In genomic region chr1:11979028-11979427, GRCh38 we compare ENCODE assay signal across 8 cellular contexts. TPM values are rescaled to one million over a fixed set of nuclear protein-coding genes. Genes with fewer than 3 reads are reported as not detected.
A peak's percentile ranks its signal among the peaks of the same experiment; 100 is the strongest.
DNase-seq lines count a peak whose midpoint lies in the region; ATAC-seq and TF ChIP-seq lines count a peak whose summit lies in the region.
"Not testable (repeated sequence)": the region's sequence is repeated elsewhere in the genome, so short reads cannot be mapped to it uniquely, and the experiment has no call there.

No MANE protein-coding gene starts in this region.

- not testable (repeated sequence) for H3K27ac ChIP-seq in CD4-positive, alpha-beta T cell (ENCODE audit: low read depth, low read length); naive thymus-derived CD4-positive, alpha-beta T cell (ENCODE audit: low read depth, low read length)
- H3K27ac ChIP-seq in coronary artery, result peak overlapping the region in 1 of 2 donors; percentile 97
- H3K27ac ChIP-seq in hepatocyte, result peak overlapping the region; percentile 93
- peak overlapping the region in 18 of 21 experiments; percentile 82 to 99 (median 97) for H3K27ac ChIP-seq in skin epidermis
- peak overlapping the region; percentile 96 for H3K27ac ChIP-seq in vagina

- H3K9me3 Mint-ChIP-seq in CD4-positive, alpha-beta T cell; activated T-helper 17 cell treated with anti-CD3 and anti-CD28 coated beads, Interleukin-2, amount 50 U/mL, for 72 hours; naive thymus-derived CD4-positive, alpha-beta T cell: not testable (repeated sequence)

- H3K9me3 ChIP-seq in CD4-positive, alpha-beta T cell (ENCODE audit: control insufficient read depth, low read length); NT2/D1 (ENCODE audit: insufficient read depth, low read length); hepatocyte (ENCODE audit: low read depth); naive thymus-derived CD4-positive, alpha-beta T cell (ENCODE audit: control insufficient read depth in 2 of 3, low read length in 3 of 3); vagina: not testable (repeated sequence)

- H3K4me2 ChIP-seq in hepatocyte, result peak overlapping the region; percentile 69

- POLR2A ChIA-PET in CD4-positive, alpha-beta T cell (lab: Charles Lee), result interaction anchor here (1.5 to 5.6 kb wide), 3 partner anchors 40 to 172 kb away, joined by 6 to 133 read pairs (median 8); partner anchors contain the start of gene MIIP
- POLR2A ChIA-PET in naive thymus-derived CD4-positive, alpha-beta T cell (lab: Charles Lee), result interaction anchor here (1.3 to 4.9 kb wide), 3 partner anchors 67 to 172 kb away, joined by 3 to 83 read pairs (median 8); partner anchors contain the start of genes CLCN6 and MTHFR

- H3K4me1 ChIP-seq in NT2/D1 (ENCODE audit: insufficient read depth, insufficient read length), result not testable (repeated sequence)
- H3K4me1 ChIP-seq in hepatocyte (ENCODE audit: insufficient read depth) (peaks cover 30% of the 10 kb centered on the region), vagina (peaks cover 42% of the 10 kb centered on the region)
- H3K4me1 ChIP-seq in naive thymus-derived CD4-positive, alpha-beta T cell (ENCODE audit: control insufficient read depth in 2 of 2, insufficient read depth in 2 of 2, low read length in 2 of 2), result peaks cover 9 to 22% of the 10 kb centered on the region in 2 donors

- H3K9ac ChIP-seq in NT2/D1 (ENCODE audit: insufficient read length, low read depth), result peak overlapping the region; percentile 77

- peak overlapping the region; percentile 4 for H3K4me3 ChIP-seq in NT2/D1 (ENCODE audit: insufficient read length, low read depth)
- peak overlapping the region; percentile 96 for H3K4me3 ChIP-seq in coronary artery
- not testable (repeated sequence) for H3K4me3 ChIP-seq in hepatocyte; naive thymus-derived CD4-positive, alpha-beta T cell (ENCODE audit: low read length)
- H3K4me3 ChIP-seq in skin epidermis, result peak overlapping the region in 1 of 7 experiments; percentile 99
- peak overlapping the region; percentile 90 to 96 for H3K4me3 ChIP-seq in vagina

- not testable (repeated sequence) for TF ChIP-seq POLR2A in vagina (IDR thresholded peaks at IDR 0.05)

- not testable (repeated sequence) for ATAC-seq in CD4-positive, alpha-beta T cell (ENCODE audit: poor library complexity); activated T-helper 17 cell treated with anti-CD3 and anti-CD28 coated beads, Interleukin-2, amount 50 U/mL, for 72 hours (replicated peaks); naive thymus-derived CD4-positive, alpha-beta T cell

- H3K4me1 Mint-ChIP-seq in CD4-positive, alpha-beta T cell (ENCODE audit: low read depth), result peaks cover 35% of the 10 kb centered on the region
- H3K4me1 Mint-ChIP-seq in activated T-helper 17 cell treated with anti-CD3 and anti-CD28 coated beads, Interleukin-2, amount 50 U/mL, for 72 hours, result peaks cover 24% of the 10 kb centered on the region
- peaks cover 23 to 39% (median 34%) of the 10 kb centered on the region in 7 donors for H3K4me1 Mint-ChIP-seq in naive thymus-derived CD4-positive, alpha-beta T cell

- 84% methylated on average over 8 of the region's 8 CpGs for WGBS in hepatocyte (ENCODE audit: low lambda C conversion rate, missing lambda C conversion rate)

- H2AFZ ChIP-seq in hepatocyte, result not testable (repeated sequence)

- H3K36me3 ChIP-seq in NT2/D1 (ENCODE audit: insufficient read depth, insufficient read length, low read length) (peaks cover 49% of the 10 kb centered on the region), vagina (peaks cover 0 to 31% of the 10 kb centered on the region in 2 donors)
- H3K36me3 ChIP-seq in hepatocyte (replicated peaks; ENCODE audit: insufficient read depth, low read depth), result not testable (repeated sequence)
- H3K36me3 ChIP-seq in naive thymus-derived CD4-positive, alpha-beta T cell (ENCODE audit: control insufficient read depth in 2 of 3, insufficient read depth in 3 of 3, low read length in 3 of 3), result peaks cover 0 to 28% (median 0%) of the 10 kb centered on the region in 3 experiments

- H3K4me3 Mint-ChIP-seq in CD4-positive, alpha-beta T cell, result peak overlapping the region; percentile 58
- H3K4me3 Mint-ChIP-seq in activated T-helper 17 cell treated with anti-CD3 and anti-CD28 coated beads, Interleukin-2, amount 50 U/mL, for 72 hours, result peak overlapping the region; percentile 90
- peak overlapping the region in 6 of 10 donors; percentile 86 to 95 (median 90) for H3K4me3 Mint-ChIP-seq in naive thymus-derived CD4-positive, alpha-beta T cell

- not testable (repeated sequence) for H3K27me3 ChIP-seq in CD4-positive, alpha-beta T cell (ENCODE audit: control insufficient read depth, insufficient read depth, low read length); NT2/D1 (ENCODE audit: insufficient read depth, insufficient read length); hepatocyte; naive thymus-derived CD4-positive, alpha-beta T cell (ENCODE audit: control insufficient read depth in 2 of 2, insufficient read depth in 2 of 2, low read length in 2 of 2); vagina

- not testable (repeated sequence) for DNase-seq in CD4-positive, alpha-beta T cell; NT2/D1 (ENCODE audit: low read depth, low spot score); coronary artery (ENCODE audit: low spot score); hepatocyte (ENCODE audit: low spot score); naive thymus-derived CD4-positive, alpha-beta T cell; vagina (ENCODE audit: extremely low spot score in 2 of 2)

- intact Hi-C loops in CD4-positive, alpha-beta T cell (cut with DNase I, micrococcal nuclease); naive thymus-derived CD4-positive, alpha-beta T cell (cut with micrococcal nuclease): not testable (repeated sequence)
- intact Hi-C loops in vagina (cut with DNase I), result loop anchor here (2.0 kb wide), 1 partner anchor 44 kb away; the partner anchor contains the start of gene PLOD1

- not testable (repeated sequence) for H3K9me2 ChIP-seq in hepatocyte (replicated peaks; ENCODE audit: insufficient read depth)

- CTCF ChIA-PET in CD4-positive, alpha-beta T cell (lab: Charles Lee); naive thymus-derived CD4-positive, alpha-beta T cell (lab: Charles Lee): not testable (repeated sequence)

- H3K36me3 Mint-ChIP-seq in CD4-positive, alpha-beta T cell (ENCODE audit: low read depth), result peaks cover 22% of the 10 kb centered on the region
- H3K36me3 Mint-ChIP-seq in activated T-helper 17 cell treated with anti-CD3 and anti-CD28 coated beads, Interleukin-2, amount 50 U/mL, for 72 hours (ENCODE audit: low read depth), result peaks cover 30% of the 10 kb centered on the region
- not testable (repeated sequence) for H3K36me3 Mint-ChIP-seq in naive thymus-derived CD4-positive, alpha-beta T cell

- peak overlapping the region; percentile 93 for H3K27ac Mint-ChIP-seq in CD4-positive, alpha-beta T cell
- not testable (repeated sequence) for H3K27ac Mint-ChIP-seq in activated T-helper 17 cell treated with anti-CD3 and anti-CD28 coated beads, Interleukin-2, amount 50 U/mL, for 72 hours
- peak overlapping the region in 6 of 9 donors; percentile 91 to 98 (median 94) for H3K27ac Mint-ChIP-seq in naive thymus-derived CD4-positive, alpha-beta T cell

- peaks cover 33% of the 10 kb centered on the region for H3K79me2 ChIP-seq in hepatocyte

- H3K27me3 Mint-ChIP-seq in CD4-positive, alpha-beta T cell; activated T-helper 17 cell treated with anti-CD3 and anti-CD28 coated beads, Interleukin-2, amount 50 U/mL, for 72 hours; naive thymus-derived CD4-positive, alpha-beta T cell: not testable (repeated sequence)

- not testable (repeated sequence) for TF ChIP-seq CTCF in CD4-positive, alpha-beta T cell (IDR thresholded peaks at IDR 0.05); coronary artery (IDR thresholded peaks at IDR 0.05); hepatocyte (IDR thresholded peaks at IDR 0.05; ENCODE audit: poor library complexity); vagina (IDR thresholded peaks at IDR 0.05)

- H4K20me1 ChIP-seq in hepatocyte (ENCODE audit: insufficient read depth, poor library complexity, severe bottlenecking), result not testable (repeated sequence)

RNA-seq across cellular contexts. Expression of gene MFN2, which starts 1.2 kb away (rescaled TPM):
- 10 to 100 TPM; 33.0 to 38.1 TPM for total RNA-seq in CD4-positive, alpha-beta T cell
- 10 to 100 TPM; 46.5 to 70.1 TPM for total RNA-seq in activated T-helper 17 cell treated with anti-CD3 and anti-CD28 coated beads, Interleukin-2, amount 50 U/mL, for 72 hours
- total RNA-seq in hepatocyte, result 45.1 and 54.3 TPM in 2 replicates
- 35.1 and 43.1 TPM in 2 replicates for polyA plus RNA-seq in hepatocyte
- total RNA-seq in naive thymus-derived CD4-positive, alpha-beta T cell, result 10 to 100 TPM; 40.2 to 58.6 (median 44.8) TPM
- 10 to 100 TPM; 29.5 to 42.8 TPM for polyA plus RNA-seq in naive thymus-derived CD4-positive, alpha-beta T cell
- 61.6 TPM for total RNA-seq in vagina

RNA-seq across cellular contexts. Expression of gene MIIP, which starts 40.3 kb away (rescaled TPM):
- total RNA-seq in CD4-positive, alpha-beta T cell, result 10 to 100 TPM; 21.8 to 23.1 TPM
- 100 to 1,000 TPM in 1 of 2 donors, 10 to 100 TPM in 1; 51.1 to 115 TPM for total RNA-seq in activated T-helper 17 cell treated with anti-CD3 and anti-CD28 coated beads, Interleukin-2, amount 50 U/mL, for 72 hours
- total RNA-seq in hepatocyte, result 20.6 TPM in 2 replicates
- 39.6 and 45.2 TPM in 2 replicates for polyA plus RNA-seq in hepatocyte
- 10 to 100 TPM; 23.7 to 87.7 (median 34.1) TPM for total RNA-seq in naive thymus-derived CD4-positive, alpha-beta T cell
- polyA plus RNA-seq in naive thymus-derived CD4-positive, alpha-beta T cell, result 10 to 100 TPM; 19.2 to 26.5 TPM
- 34.6 TPM for total RNA-seq in vagina

RNA-seq across cellular contexts. Expression of gene PLOD1, which starts 44.5 kb away (rescaled TPM):
- total RNA-seq in CD4-positive, alpha-beta T cell, result 1 to 10 TPM; 1.6 to 1.8 TPM
- 10 to 100 TPM; 18.1 to 36.1 TPM for total RNA-seq in activated T-helper 17 cell treated with anti-CD3 and anti-CD28 coated beads, Interleukin-2, amount 50 U/mL, for 72 hours
- 153 and 184 TPM in 2 replicates for total RNA-seq in hepatocyte
- 195 and 200 TPM in 2 replicates for polyA plus RNA-seq in hepatocyte
- 10 to 100 TPM in 2 of 5 experiments, 1 to 10 TPM in 3; 3.6 to 24.2 (median 4.8) TPM for total RNA-seq in naive thymus-derived CD4-positive, alpha-beta T cell
- 1 to 10 TPM; 1.8 to 2.7 TPM for polyA plus RNA-seq in naive thymus-derived CD4-positive, alpha-beta T cell
- total RNA-seq in vagina, result 42.2 TPM

RNA-seq across cellular contexts. Expression of gene KIAA2013, which starts 52.8 kb away (rescaled TPM):
- total RNA-seq in CD4-positive, alpha-beta T cell, result 1 to 10 TPM; 7.6 to 8.3 TPM
- total RNA-seq in activated T-helper 17 cell treated with anti-CD3 and anti-CD28 coated beads, Interleukin-2, amount 50 U/mL, for 72 hours, result 10 to 100 TPM; 15.6 to 32.2 TPM
- total RNA-seq in hepatocyte (63.6 and 73.1 TPM in 2 replicates), vagina (51.1 TPM)
- 85.1 and 85.5 TPM in 2 replicates for polyA plus RNA-seq in hepatocyte
- total RNA-seq in naive thymus-derived CD4-positive, alpha-beta T cell, result 10 to 100 TPM; 13.3 to 38.1 (median 27.2) TPM
- 10 to 100 TPM; 19.8 to 37.9 TPM for polyA plus RNA-seq in naive thymus-derived CD4-positive, alpha-beta T cell
